18 cellular contexts compared by ENCODE assay signal in genomic region chr6:124462746-124463145, GRCh38.
DNase-seq lines count a peak whose midpoint lies in the region; ATAC-seq and TF ChIP-seq lines count a peak whose summit lies in the region.
"Had no signal": no experiment of that assay in that cellular context is flagged by ENCODE, and none has a peak within 500 bp of the region (broad histone marks: within the 10 kb centered on the region; RNA-seq: fewer than 3 reads in every experiment).

No MANE protein-coding gene starts in this region.

- no peaks in the 10 kb centered on the region for H3K27me3 ChIP-seq in Panc1 (ENCODE audit: control insufficient read depth, insufficient read depth, low read length)
- no peaks in the 10 kb centered on the region for H3K27me3 ChIP-seq in neural cell (ENCODE audit: insufficient read depth, low read depth, low read length)
- H3K27me3 ChIP-seq: BLaER1 treated with 17β-estradiol and CSF1 and Interleukin-3, amounts not matched to agents 10 nM and 100 nM had no signal

- in situ Hi-C loops in Panc1 (cut with HindIII; ENCODE audit: low pct_unique_long_range_greater_than_20kb, low sequenced_read_pairs) = no loop called here

- DNase-seq in NCI-H1092 treated with DMSO at 0.1 percent for 48 hours (lab: John Stamatoyannopoulos, UW) = peak; percentile 29
- no peak for DNase-seq in NCI-H1092 (lab: John Stamatoyannopoulos, UW)
- peak; percentile 43 for DNase-seq in NCI-H748 (lab: John Stamatoyannopoulos, UW; ENCODE audit: unreplicated experiment)
- no peak for DNase-seq in NCI-H748 treated with DMSO at 0.1 percent for 48 hours (lab: John Stamatoyannopoulos, UW)
- DNase-seq in Panc1 (ENCODE audit: low read depth, low spot score) = no peak
- DNase-seq in HPDE6-E6E7 (ENCODE audit: extremely low spot score) = no peak
- DNase-seq: AML-193; Caco-2; Calu3; CD4-positive, alpha-beta T cell; CD8-positive, alpha-beta T cell; DMS79 treated with DMSO at 0.1 percent for 48 hours; GF-D8 had no signal

- CTCF ChIA-PET in Panc1 (lab: Charles Lee) = no interaction called here

- no peaks in the 10 kb centered on the region for H4K20me1 ChIP-seq in neural cell (ENCODE audit: insufficient read depth)
- H4K20me1 ChIP-seq: BLaER1 treated with 17β-estradiol and CSF1 and Interleukin-3, amounts not matched to agents 10 nM and 100 nM had no signal

- H3K4me1 ChIP-seq in Panc1 (ENCODE audit: control insufficient read depth, insufficient read depth, low read length) = peaks cover 4% of the 10 kb centered on the region; the same call in 1 of the 2 replicates
- H3K4me1 ChIP-seq: A549, Caco-2 had no signal

- H3K4me2 ChIP-seq in neural cell (ENCODE audit: low read length) = no peak overlapping the region
- H3K4me2 ChIP-seq: A549; BLaER1 treated with 17β-estradiol and CSF1 and Interleukin-3, amounts not matched to agents 10 nM and 100 nM had no signal

- H3K79me2 ChIP-seq in neural cell (replicated peaks; ENCODE audit: insufficient read depth, low read length) = no peaks in the 10 kb centered on the region

- no TSS peak for BruUV-seq in Panc1 (replicated peaks; lab: Mats Ljungman, UMichigan)

- peaks cover 4% of the 10 kb centered on the region; the same call in 1 of the 2 replicates for H3K9me3 ChIP-seq in Panc1 (ENCODE audit: control insufficient read depth, insufficient read depth, low read depth, low read length)
- no peaks in the 10 kb centered on the region for H3K9me3 ChIP-seq in neural cell (ENCODE audit: low read length)
- H3K9me3 ChIP-seq: A549 had no signal

- TF ChIP-seq RAD21 in neural cell (conservative IDR thresholded peaks at IDR 0.05) = peak; percentile 47

- H3F3A ChIP-seq in neural cell (ENCODE audit: insufficient read depth, low read length, poor library complexity, severe bottlenecking) = peaks cover 4% of the 10 kb centered on the region

- H3K9ac ChIP-seq in neural cell (ENCODE audit: low read length) = no peak overlapping the region
- H3K9ac ChIP-seq: BLaER1 treated with 17β-estradiol and CSF1 and Interleukin-3, amounts not matched to agents 10 nM and 100 nM had no signal

- intact Hi-C loops in Panc1 (cut with micrococcal nuclease; ENCODE audit: unreplicated experiment) = no loop called here

- no peak for TF ChIP-seq CTCF in Panc1 (IDR thresholded peaks at IDR 0.05)
- TF ChIP-seq CTCF in neural cell (IDR thresholded peaks at IDR 0.05; ENCODE audit: poor library complexity, severe bottlenecking) = no peak

- TF ChIP-seq EP300 in neural cell (conservative IDR thresholded peaks at IDR 0.05; ENCODE audit: poor library complexity, severe bottlenecking) = peak; percentile 99

- H3K9me2 ChIP-seq in neural cell (ENCODE audit: insufficient read depth, low read length) = no peaks in the 10 kb centered on the region

- H3K27ac ChIP-seq in Panc1 (ENCODE audit: low read length) (peak overlapping the region; percentile 36; the same call in 1 of the 2 replicates), neural cell (ENCODE audit: low read length) (peak overlapping the region; percentile 31)
- H3K27ac ChIP-seq: 22Rv1; A549; BLaER1 treated with 17β-estradiol and CSF1 and Interleukin-3, amounts not matched to agents 10 nM and 100 nM; C4-2B had no signal

- POLR2A ChIA-PET in Panc1 (lab: Charles Lee) = no interaction called here

- H3K4me3 ChIP-seq in Panc1 (ENCODE audit: low read depth in 2 of 2, low read length in 2 of 2) = no peak overlapping the region
- no peak overlapping the region for H3K4me3 ChIP-seq in neural cell (ENCODE audit: low read length)
- H3K4me3 ChIP-seq: A549; BLaER1 treated with 17β-estradiol and CSF1 and Interleukin-3, amounts not matched to agents 10 nM and 100 nM had no signal

- H2AFZ ChIP-seq in neural cell (ENCODE audit: low read depth, low read length) = no peak overlapping the region

- no peak for ATAC-seq in Panc1
- ATAC-seq: A549; CD8-positive, alpha-beta T cell had no signal

- H3K36me3 ChIP-seq in Panc1 (ENCODE audit: control insufficient read depth, insufficient read depth, low read length) = no peaks in the 10 kb centered on the region
- no peaks in the 10 kb centered on the region for H3K36me3 ChIP-seq in neural cell (ENCODE audit: insufficient read depth, low read length)
- H3K36me3 ChIP-seq: BLaER1 treated with 17β-estradiol and CSF1 and Interleukin-3, amounts not matched to agents 10 nM and 100 nM had no signal

TF ChIP-seq in neural cell, 6 proteins besides CTCF, POLR2A, EP300 and RAD21:
- TF ChIP-seq EZH2 (IDR thresholded peaks at IDR 0.05; ENCODE audit: borderline replicate concordance, insufficient read depth, low read length, poor library complexity, severe bottlenecking) (no peak), SMC3 (conservative IDR thresholded peaks at IDR 0.05; ENCODE audit: poor library complexity) (no peak), TAF1 (IDR thresholded peaks at IDR 0.05; ENCODE audit: low read depth) (no peak), MXI1 (conservative IDR thresholded peaks at IDR 0.05; ENCODE audit: poor library complexity, severe bottlenecking) (no peak), POLR2AphosphoS5 (IDR thresholded peaks at IDR 0.05) (peak; percentile 91)
- TF ChIP-seq, protein P1, sequence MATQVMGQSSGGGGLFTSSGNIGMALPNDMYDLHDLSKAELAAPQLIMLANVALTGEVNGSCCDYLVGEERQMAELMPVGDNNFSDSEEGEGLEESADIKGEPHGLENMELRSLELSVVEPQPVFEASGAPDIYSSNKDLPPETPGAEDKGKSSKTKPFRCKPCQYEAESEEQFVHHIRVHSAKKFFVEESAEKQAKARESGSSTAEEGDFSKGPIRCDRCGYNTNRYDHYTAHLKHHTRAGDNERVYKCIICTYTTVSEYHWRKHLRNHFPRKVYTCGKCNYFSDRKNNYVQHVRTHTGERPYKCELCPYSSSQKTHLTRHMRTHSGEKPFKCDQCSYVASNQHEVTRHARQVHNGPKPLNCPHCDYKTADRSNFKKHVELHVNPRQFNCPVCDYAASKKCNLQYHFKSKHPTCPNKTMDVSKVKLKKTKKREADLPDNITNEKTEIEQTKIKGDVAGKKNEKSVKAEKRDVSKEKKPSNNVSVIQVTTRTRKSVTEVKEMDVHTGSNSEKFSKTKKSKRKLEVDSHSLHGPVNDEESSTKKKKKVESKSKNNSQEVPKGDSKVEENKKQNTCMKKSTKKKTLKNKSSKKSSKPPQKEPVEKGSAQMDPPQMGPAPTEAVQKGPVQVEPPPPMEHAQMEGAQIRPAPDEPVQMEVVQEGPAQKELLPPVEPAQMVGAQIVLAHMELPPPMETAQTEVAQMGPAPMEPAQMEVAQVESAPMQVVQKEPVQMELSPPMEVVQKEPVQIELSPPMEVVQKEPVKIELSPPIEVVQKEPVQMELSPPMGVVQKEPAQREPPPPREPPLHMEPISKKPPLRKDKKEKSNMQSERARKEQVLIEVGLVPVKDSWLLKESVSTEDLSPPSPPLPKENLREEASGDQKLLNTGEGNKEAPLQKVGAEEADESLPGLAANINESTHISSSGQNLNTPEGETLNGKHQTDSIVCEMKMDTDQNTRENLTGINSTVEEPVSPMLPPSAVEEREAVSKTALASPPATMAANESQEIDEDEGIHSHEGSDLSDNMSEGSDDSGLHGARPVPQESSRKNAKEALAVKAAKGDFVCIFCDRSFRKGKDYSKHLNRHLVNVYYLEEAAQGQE (IDR thresholded peaks at IDR 0.05; ENCODE audit: borderline replicate concordance) = peak; percentile 85

Comparison
In these comparisons a context has a peak if more than half of its experiments do, and no peak if none do; other contexts are left out.
1. DNase-seq: peak in NCI-H1092 treated with DMSO at 0.1 percent for 48 hours (single experiment) and NCI-H748 (single experiment); none in NCI-H1092 (single experiment), NCI-H748 treated with DMSO at 0.1 percent for 48 hours (single experiment), Panc1 (single experiment) and HPDE6-E6E7 (single experiment).